In the genomic region with DNA sequence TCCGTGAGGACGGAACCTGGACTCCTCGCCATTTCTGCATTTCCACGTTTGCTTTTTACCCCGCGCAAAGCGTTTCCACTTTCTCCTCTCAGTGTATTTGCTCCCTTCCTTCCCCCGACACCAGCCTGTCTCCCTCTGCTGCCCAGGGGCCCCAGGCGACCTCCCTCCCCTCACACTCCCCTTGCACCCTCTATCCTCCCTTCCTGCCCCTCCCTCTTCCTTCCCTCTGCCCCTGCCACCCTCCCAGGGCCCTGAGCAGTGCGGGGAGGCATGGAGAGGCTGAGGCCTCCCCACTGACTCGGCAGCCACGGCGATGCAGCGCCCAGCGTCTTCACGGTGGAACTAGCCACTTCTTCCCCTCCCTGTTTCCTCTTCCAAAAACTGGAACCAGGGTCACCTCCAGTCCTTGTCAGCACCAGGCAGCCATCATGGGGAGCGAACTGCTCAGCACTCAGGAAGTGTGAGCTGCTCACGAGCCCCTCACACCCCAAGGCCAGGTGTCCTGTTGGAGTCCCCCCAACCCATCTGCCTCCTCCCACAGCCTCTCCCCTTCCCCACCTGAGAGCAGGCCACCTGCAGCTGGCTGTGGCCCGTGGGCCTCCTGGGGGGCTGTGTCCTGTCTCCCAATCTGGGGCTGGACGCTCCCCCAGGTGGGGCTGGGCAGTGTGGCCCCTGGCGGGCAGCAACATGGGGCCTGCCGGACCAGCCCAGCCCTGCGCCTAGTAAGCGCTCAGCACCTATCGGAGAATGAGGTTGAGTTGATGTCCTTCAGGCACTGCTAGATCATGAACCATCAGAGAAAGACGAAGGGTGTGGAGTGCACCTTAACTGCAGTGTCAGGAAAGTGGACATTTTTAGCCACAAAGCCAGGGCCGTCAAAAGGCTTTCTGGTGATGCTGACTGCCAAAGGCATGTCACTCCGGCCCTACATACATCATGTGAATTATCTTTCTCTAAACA, we compare ENCODE assay signal across 1 cellular context.
TF ChIP-seq lines count a peak whose summit lies in the region.

No MANE protein-coding gene starts in this region.

TF ChIP-seq in H1, 55 proteins besides CTCF, POLR2A, EP300 and RAD21:
- TF ChIP-seq SP2 (IDR thresholded peaks at IDR 0.05; ENCODE audit: low read length) (no peak), CTBP2 (IDR thresholded peaks at IDR 0.05; ENCODE audit: borderline replicate concordance, insufficient read depth, insufficient read length, low read length) (no peak), ASH2L (IDR thresholded peaks at IDR 0.05; ENCODE audit: low read length) (no peak), BCL11A (IDR thresholded peaks at IDR 0.05; ENCODE audit: low read depth in 2 of 2, low read length in 2 of 2) (no peak), SIX5 (IDR thresholded peaks at IDR 0.05; ENCODE audit: low read depth, low read length) (no peak), POU5F1 (IDR thresholded peaks at IDR 0.05; ENCODE audit: low read depth, low read length) (no peak), RXRA (IDR thresholded peaks at IDR 0.05; ENCODE audit: insufficient read depth, low read depth, low read length) (no peak), SRF (IDR thresholded peaks at IDR 0.05; ENCODE audit: low read depth, low read length) (no peak), NANOG (IDR thresholded peaks at IDR 0.05; ENCODE audit: insufficient read depth, low read depth, low read length, poor library complexity, severe bottlenecking) (no peak), NRF1 (IDR thresholded peaks at IDR 0.05; ENCODE audit: low read depth, low read length) (no peak), TBP (IDR thresholded peaks at IDR 0.05; ENCODE audit: low read depth, low read length) (no peak), BACH1 (IDR thresholded peaks at IDR 0.05; ENCODE audit: low read length) (no peak)
